Comparison of ENCODE assay signal across 8 cellular contexts in the genomic region with DNA sequence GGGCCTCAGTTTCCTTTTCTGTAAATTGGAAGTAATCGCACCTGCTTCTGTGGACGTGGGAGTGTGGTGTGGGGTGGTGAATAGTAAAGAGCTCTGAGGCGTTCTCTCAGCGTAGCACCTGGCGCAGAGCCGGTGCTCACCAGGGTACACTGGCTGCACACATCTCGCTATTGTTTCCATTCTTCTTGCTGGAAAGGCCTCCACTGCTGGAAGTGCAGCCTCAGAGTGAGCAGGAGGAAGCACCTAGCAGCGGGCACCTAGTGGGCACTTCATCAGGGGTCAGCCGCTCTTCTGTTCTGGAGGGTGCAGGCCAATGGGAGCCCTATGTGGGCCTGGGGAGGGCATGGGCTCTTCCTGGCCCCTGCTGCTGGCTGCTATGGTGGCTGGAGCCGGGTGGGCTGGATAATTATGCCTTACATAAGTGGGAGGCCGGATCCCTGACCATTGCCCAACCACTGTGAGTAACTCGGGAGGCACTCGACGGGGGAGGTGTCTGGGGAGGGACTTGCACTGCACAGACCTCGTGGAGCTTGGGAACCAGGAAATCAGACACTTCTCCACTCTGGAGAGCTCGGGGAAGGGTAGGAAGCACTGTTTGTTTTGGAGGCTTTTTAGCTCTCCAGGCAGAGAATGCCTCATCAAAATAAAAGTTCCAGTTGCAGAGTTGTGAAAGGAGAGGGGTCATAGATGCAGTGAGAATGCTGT. TPM values are rescaled to one million over a fixed set of nuclear protein-coding genes. Genes with fewer than 3 reads are reported as not detected.
DNase-seq lines count a peak whose midpoint lies in the region; ATAC-seq and TF ChIP-seq lines count a peak whose summit lies in the region.

No MANE protein-coding gene starts in this region.

- no peak overlapping the region for H2AFZ ChIP-seq in neural cell (ENCODE audit: low read depth, low read length)

- H3F3A ChIP-seq in neural cell (ENCODE audit: insufficient read depth, low read length, poor library complexity, severe bottlenecking) = no peaks in the 10 kb centered on the region

- no peak for TF ChIP-seq CTCF in fibroblast of the aortic adventitia (IDR thresholded peaks at IDR 0.05; ENCODE audit: insufficient read depth, low read length)
- TF ChIP-seq CTCF in neural cell (IDR thresholded peaks at IDR 0.05; ENCODE audit: poor library complexity, severe bottlenecking) = peak; percentile 2

- H3K9me3 ChIP-seq in neural cell (ENCODE audit: low read length) = no peaks in the 10 kb centered on the region

- no peak for TF ChIP-seq EP300 in neural cell (conservative IDR thresholded peaks at IDR 0.05; ENCODE audit: poor library complexity, severe bottlenecking)

- peak overlapping the region; percentile 95 for H3K4me3 ChIP-seq in fibroblast of the aortic adventitia (ENCODE audit: low read depth, low read length)
- H3K4me3 ChIP-seq in neural cell (ENCODE audit: low read length) = peak overlapping the region; percentile 93

- no peaks in the 10 kb centered on the region for H3K9me2 ChIP-seq in neural cell (ENCODE audit: insufficient read depth, low read length)

- TF ChIP-seq RAD21 in neural cell (conservative IDR thresholded peaks at IDR 0.05) = no peak

- no peak overlapping the region for H3K27ac ChIP-seq in neural cell (ENCODE audit: low read length)

- H3K4me2 ChIP-seq in neural cell (ENCODE audit: low read length) = peak overlapping the region; percentile 77

- peak overlapping the region; percentile 71 for H3K9ac ChIP-seq in neural cell (ENCODE audit: low read length)

- intact Hi-C loops in activated CD4-positive, alpha-beta T cell treated with anti-CD3 and anti-CD28 coated beads, Interleukin-2, amount 10 ng/mL, durations not matched to agents 24 days and 14 days (cut with micrococcal nuclease) = no loop called here

- H3K27me3 ChIP-seq in neural cell (ENCODE audit: insufficient read depth, low read depth, low read length) = no peaks in the 10 kb centered on the region

- H3K79me2 ChIP-seq in neural cell (replicated peaks; ENCODE audit: insufficient read depth, low read length) = peaks cover 26% of the 10 kb centered on the region

- ATAC-seq in GM18907 (IDR thresholded peaks at IDR 0.05; ENCODE audit: unreplicated experiment) = no peak
- no peak for ATAC-seq in GM18519 (IDR thresholded peaks at IDR 0.05; ENCODE audit: low FRiP score, unreplicated experiment)

- H3K36me3 Mint-ChIP-seq in activated CD4-positive, alpha-beta T cell treated with anti-CD3 and anti-CD28 coated beads, Interleukin-2, amount 10 ng/mL, durations not matched to agents 24 days and 14 days (ENCODE audit: low read depth) = peaks cover 40% of the 10 kb centered on the region

- H3K4me1 Mint-ChIP-seq in activated CD4-positive, alpha-beta T cell treated with anti-CD3 and anti-CD28 coated beads, Interleukin-2, amount 10 ng/mL, durations not matched to agents 24 days and 14 days = peaks cover 34% of the 10 kb centered on the region

- H3K4me3 Mint-ChIP-seq in activated CD4-positive, alpha-beta T cell treated with anti-CD3 and anti-CD28 coated beads, Interleukin-2, amount 10 ng/mL, durations not matched to agents 24 days and 14 days = peak overlapping the region; percentile 100

- no peaks in the 10 kb centered on the region for H3K9me3 Mint-ChIP-seq in activated CD4-positive, alpha-beta T cell treated with anti-CD3 and anti-CD28 coated beads, Interleukin-2, amount 10 ng/mL, durations not matched to agents 24 days and 14 days

- no peaks in the 10 kb centered on the region for H3K36me3 ChIP-seq in neural cell (ENCODE audit: insufficient read depth, low read length)

- peak; percentile 71 for DNase-seq in activated CD4-positive, alpha-beta T cell treated with anti-CD3 and anti-CD28 coated beads, Interleukin-2, amount 10 ng/mL, durations not matched to agents 24 days and 14 days
- DNase-seq in activated CD4-positive, alpha-beta T cell treated with anti-CD3 and anti-CD28 coated beads for 1 hour = no peak
- DNase-seq in NCI-H2081 (lab: John Stamatoyannopoulos, UW) = peak; percentile 49 to 73
- peak; percentile 42 to 49 for DNase-seq in activated CD4-positive, alpha-beta T cell treated with anti-CD3 and anti-CD28 coated beads, Interleukin-2, amount 50 U/mL, for 48 hours
- peak; percentile 99 for DNase-seq in fibroblast of the aortic adventitia (ENCODE audit: low read depth)

- H4K20me1 ChIP-seq in neural cell (ENCODE audit: insufficient read depth) = no peaks in the 10 kb centered on the region

- peaks cover 2% of the 10 kb centered on the region for H3K27me3 Mint-ChIP-seq in activated CD4-positive, alpha-beta T cell treated with anti-CD3 and anti-CD28 coated beads, Interleukin-2, amount 10 ng/mL, durations not matched to agents 24 days and 14 days

- H3K27ac Mint-ChIP-seq in activated CD4-positive, alpha-beta T cell treated with anti-CD3 and anti-CD28 coated beads, Interleukin-2, amount 10 ng/mL, durations not matched to agents 24 days and 14 days = peak overlapping the region; percentile 94

TF ChIP-seq in neural cell, 6 proteins besides CTCF, POLR2A, EP300 and RAD21:
- no peak for TF ChIP-seq EZH2 (IDR thresholded peaks at IDR 0.05; ENCODE audit: borderline replicate concordance, insufficient read depth, low read length, poor library complexity, severe bottlenecking)
- TF ChIP-seq TAF1 (IDR thresholded peaks at IDR 0.05; ENCODE audit: low read depth) = no peak
- TF ChIP-seq SMC3 (conservative IDR thresholded peaks at IDR 0.05; ENCODE audit: poor library complexity) = no peak
- TF ChIP-seq POLR2AphosphoS5 (IDR thresholded peaks at IDR 0.05) = no peak
- TF ChIP-seq, protein P1, sequence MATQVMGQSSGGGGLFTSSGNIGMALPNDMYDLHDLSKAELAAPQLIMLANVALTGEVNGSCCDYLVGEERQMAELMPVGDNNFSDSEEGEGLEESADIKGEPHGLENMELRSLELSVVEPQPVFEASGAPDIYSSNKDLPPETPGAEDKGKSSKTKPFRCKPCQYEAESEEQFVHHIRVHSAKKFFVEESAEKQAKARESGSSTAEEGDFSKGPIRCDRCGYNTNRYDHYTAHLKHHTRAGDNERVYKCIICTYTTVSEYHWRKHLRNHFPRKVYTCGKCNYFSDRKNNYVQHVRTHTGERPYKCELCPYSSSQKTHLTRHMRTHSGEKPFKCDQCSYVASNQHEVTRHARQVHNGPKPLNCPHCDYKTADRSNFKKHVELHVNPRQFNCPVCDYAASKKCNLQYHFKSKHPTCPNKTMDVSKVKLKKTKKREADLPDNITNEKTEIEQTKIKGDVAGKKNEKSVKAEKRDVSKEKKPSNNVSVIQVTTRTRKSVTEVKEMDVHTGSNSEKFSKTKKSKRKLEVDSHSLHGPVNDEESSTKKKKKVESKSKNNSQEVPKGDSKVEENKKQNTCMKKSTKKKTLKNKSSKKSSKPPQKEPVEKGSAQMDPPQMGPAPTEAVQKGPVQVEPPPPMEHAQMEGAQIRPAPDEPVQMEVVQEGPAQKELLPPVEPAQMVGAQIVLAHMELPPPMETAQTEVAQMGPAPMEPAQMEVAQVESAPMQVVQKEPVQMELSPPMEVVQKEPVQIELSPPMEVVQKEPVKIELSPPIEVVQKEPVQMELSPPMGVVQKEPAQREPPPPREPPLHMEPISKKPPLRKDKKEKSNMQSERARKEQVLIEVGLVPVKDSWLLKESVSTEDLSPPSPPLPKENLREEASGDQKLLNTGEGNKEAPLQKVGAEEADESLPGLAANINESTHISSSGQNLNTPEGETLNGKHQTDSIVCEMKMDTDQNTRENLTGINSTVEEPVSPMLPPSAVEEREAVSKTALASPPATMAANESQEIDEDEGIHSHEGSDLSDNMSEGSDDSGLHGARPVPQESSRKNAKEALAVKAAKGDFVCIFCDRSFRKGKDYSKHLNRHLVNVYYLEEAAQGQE (IDR thresholded peaks at IDR 0.05; ENCODE audit: borderline replicate concordance) = no peak
- TF ChIP-seq MXI1 (conservative IDR thresholded peaks at IDR 0.05; ENCODE audit: poor library complexity, severe bottlenecking) = no peak

RNA-seq across cellular contexts. Expression of a gene that starts 1.7 kb away (rescaled TPM):
- total RNA-seq in activated CD4-positive, alpha-beta T cell treated with anti-CD3 and anti-CD28 coated beads, Interleukin-2, amount 10 ng/mL, durations not matched to agents 24 days and 14 days = 159 and 166 TPM in 2 replicates
- total RNA-seq in fibroblast of the aortic adventitia (ENCODE audit: low replicate concordance) = 22.9 and 24.5 TPM in 2 replicates
- 5.3 and 8.8 TPM in 2 replicates for polyA plus RNA-seq in neural cell
- 3.7 and 5.2 TPM in 2 replicates for polyA minus RNA-seq in neural cell

RNA-seq across cellular contexts. Expression of a gene that starts 33.0 kb away (rescaled TPM):
- 1.1 TPM in 2 replicates for total RNA-seq in activated CD4-positive, alpha-beta T cell treated with anti-CD3 and anti-CD28 coated beads, Interleukin-2, amount 10 ng/mL, durations not matched to agents 24 days and 14 days
- 3.1 and 4.4 TPM in 2 replicates for total RNA-seq in fibroblast of the aortic adventitia (ENCODE audit: low replicate concordance)
- 2.5 and 2.8 TPM in 2 replicates for polyA plus RNA-seq in neural cell
- polyA minus RNA-seq in neural cell = 4.9 and 5.9 TPM in 2 replicates
